In genomic region chr16:86158688-86159360, GRCh38 we compare ENCODE assay signal across 17 cellular contexts.
A peak's percentile ranks its signal among the peaks of the same experiment; 100 is the strongest.
DNase-seq lines count a peak whose midpoint lies in the region; ATAC-seq, FAIRE-seq and TF ChIP-seq lines count a peak whose summit lies in the region.
"Had no signal": no experiment of that assay in that cellular context is flagged by ENCODE, and none has a peak within 500 bp of the region (broad histone marks: within the 10 kb centered on the region; RNA-seq: fewer than 3 reads in every experiment).

No MANE protein-coding gene starts in this region.

- no peak overlapping the region for H3K4me2 ChIP-seq in HepG2 (ENCODE audit: low read depth, low read length)
- H3K4me2 ChIP-seq in SU-DHL-6 (ENCODE audit: low read depth, low read length, poor library complexity, severe bottlenecking), result no peak overlapping the region

- no TSS peak for BruUV-seq in HepG2 (replicated peaks; lab: Mats Ljungman, UMichigan)

- in situ Hi-C loops in HepG2 (cut with HindIII; ENCODE audit: extremely low pct_ligation_motif_present, low pct_unique_long_range_greater_than_20kb), result no loop called here

- WGBS in HepG2 (ENCODE audit: low lambda C conversion rate), result 30% methylated on average over 10 of the region's 10 CpGs
- 37% methylated on average over 9 of the region's 10 CpGs for WGBS in right lobe of liver (ENCODE audit: insufficient coverage, low coverage, low lambda C conversion rate, missing lambda C conversion rate)
- 53 to 58% methylated on average over 10 of the region's 10 CpGs for WGBS in upper lobe of left lung, 2 donors
- 47 to 53% methylated on average over 10 of the region's 10 CpGs for WGBS in esophagus squamous epithelium, 2 donors

- no peaks in the 10 kb centered on the region for H3F3A ChIP-seq in SU-DHL-6 (ENCODE audit: insufficient read depth)

- H3K9ac ChIP-seq in HepG2 (ENCODE audit: insufficient read depth, low read depth, low read length) (no peak overlapping the region), SU-DHL-6 (ENCODE audit: low read length) (no peak overlapping the region)

- ATAC-seq in HepG2, result no peak
- ATAC-seq in right lobe of liver, result no peak
- no peak for ATAC-seq in upper lobe of left lung (ENCODE audit: low FRiP score in 2 of 2)
- ATAC-seq in HG02981 (IDR thresholded peaks at IDR 0.05; ENCODE audit: unreplicated experiment), result no peak

- intact Hi-C loops in HepG2 (cut with micrococcal nuclease; ENCODE audit: unreplicated experiment), result no loop called here
- intact Hi-C loops in right lobe of liver (cut with DNase I), result no loop called here
- intact Hi-C loops in esophagus squamous epithelium (cut with DNase I), result no loop called here

- FAIRE-seq in HepG2 (lab: Jason Lieb, UNC), result no peak
- FAIRE-seq: D721Med had no signal

- no peak for TF ChIP-seq POLR2A in HepG2 (IDR thresholded peaks at IDR 0.05; ENCODE audit: insufficient read depth in 1 of 2, low read depth in 2 of 2, low read length in 2 of 2)
- no peak for TF ChIP-seq POLR2A in right lobe of liver (IDR thresholded peaks at IDR 0.05)
- no peak for TF ChIP-seq POLR2A in upper lobe of left lung (IDR thresholded peaks at IDR 0.05)
- TF ChIP-seq POLR2A in esophagus squamous epithelium (IDR thresholded peaks at IDR 0.05), result no peak

- TF ChIP-seq EP300 in HepG2 (IDR thresholded peaks at IDR 0.05; ENCODE audit: low read depth in 2 of 2, low read length in 2 of 2), result no peak
- no peak for TF ChIP-seq EP300 in HepG2 (CRISPR knock-in tag; IDR thresholded peaks at IDR 0.05; ENCODE audit: borderline replicate concordance)
- no peak for TF ChIP-seq EP300 in upper lobe of left lung (IDR thresholded peaks at IDR 0.05)

- POLR2A ChIA-PET in HepG2 (lab: Yijun Ruan, JAX), result no interaction called here

- peaks cover 12% of the 10 kb centered on the region for H3K9me3 ChIP-seq in HepG2 (ENCODE audit: low read length)
- no peaks in the 10 kb centered on the region for H3K9me3 ChIP-seq in right lobe of liver
- no peaks in the 10 kb centered on the region for H3K9me3 ChIP-seq in SU-DHL-6 (ENCODE audit: insufficient read depth, low read length)
- no peaks in the 10 kb centered on the region for H3K9me3 ChIP-seq in upper lobe of left lung
- no peaks in the 10 kb centered on the region for H3K9me3 ChIP-seq in esophagus squamous epithelium
- H3K9me3 ChIP-seq: heart left ventricle had no signal

- H3K79me2 ChIP-seq in HepG2 (ENCODE audit: insufficient read depth, low read length) (no peaks in the 10 kb centered on the region), SU-DHL-6 (ENCODE audit: insufficient read depth, low read length) (no peaks in the 10 kb centered on the region)

- H3K4me1 ChIP-seq in HepG2 (ENCODE audit: insufficient read depth, low read length), result no peaks in the 10 kb centered on the region
- H3K4me1 ChIP-seq in right lobe of liver, result no peaks in the 10 kb centered on the region
- H3K4me1 ChIP-seq in upper lobe of left lung, result peaks cover 0 to 14% (median 11%) of the 10 kb centered on the region in 4 donors
- peaks cover 0 to 3% (median 0%) of the 10 kb centered on the region in 3 donors for H3K4me1 ChIP-seq in esophagus squamous epithelium
- H3K4me1 ChIP-seq: heart left ventricle had no signal

- CTCF ChIA-PET in HepG2 (lab: Yijun Ruan, JAX; ENCODE audit: low intra/inter-chr PET ratio, low total read pairs), result no interaction called here

- H3K36me3 ChIP-seq in HepG2 (replicated peaks in 1 of 2; ENCODE audit: control insufficient read depth in 1 of 2, insufficient read depth in 2 of 2, low read length in 2 of 2) (no peaks in the 10 kb centered on the region), right lobe of liver (no peaks in the 10 kb centered on the region), SU-DHL-6 (ENCODE audit: low read length) (no peaks in the 10 kb centered on the region), upper lobe of left lung (no peaks in the 10 kb centered on the region), esophagus squamous epithelium (no peaks in the 10 kb centered on the region)
- H3K36me3 ChIP-seq: heart left ventricle had no signal

- H4K20me1 ChIP-seq in HepG2 (ENCODE audit: insufficient read depth, low read length) (no peaks in the 10 kb centered on the region; the same call in 1 of the 2 replicates), SU-DHL-6 (ENCODE audit: low read depth, low read length) (no peaks in the 10 kb centered on the region)

- H3K9me2 ChIP-seq in SU-DHL-6 (replicated peaks; ENCODE audit: insufficient read depth, low read length), result no peaks in the 10 kb centered on the region

- no peak overlapping the region for H3K27ac ChIP-seq in HepG2 (ENCODE audit: extremely low read length, insufficient read depth, low read length)
- no peak overlapping the region for H3K27ac ChIP-seq in right lobe of liver
- H3K27ac ChIP-seq in SU-DHL-6 (ENCODE audit: low read depth, low read length), result no peak overlapping the region
- H3K27ac ChIP-seq in upper lobe of left lung, result peak overlapping the region; percentile 25 to 71 (median 54)
- H3K27ac ChIP-seq in esophagus squamous epithelium, result no peak overlapping the region

- no peak overlapping the region for H3K4me3 ChIP-seq in HepG2 (replicated peaks in 1 of 3; ENCODE audit: insufficient read depth in 1 of 3, low read depth in 2 of 3, low read length in 3 of 3)
- no peak overlapping the region for H3K4me3 ChIP-seq in right lobe of liver
- H3K4me3 ChIP-seq in SU-DHL-6 (ENCODE audit: insufficient read depth, low read length, poor library complexity, severe bottlenecking), result no peak overlapping the region
- no peak overlapping the region for H3K4me3 ChIP-seq in fibroblast of mammary gland (ENCODE audit: control insufficient read depth, low read depth, low read length)
- H3K4me3 ChIP-seq in upper lobe of left lung, result no peak overlapping the region
- no peak overlapping the region for H3K4me3 ChIP-seq in esophagus squamous epithelium
- H3K4me3 ChIP-seq: heart left ventricle had no signal

- peaks cover 0 to 7% of the 10 kb centered on the region in 2 experiments; a peak in 2 of 5 replicates for H3K27me3 ChIP-seq in HepG2 (ENCODE audit: control insufficient read depth in 1 of 2, insufficient read depth in 2 of 2, low read length in 2 of 2)
- no peaks in the 10 kb centered on the region for H3K27me3 ChIP-seq in right lobe of liver
- H3K27me3 ChIP-seq in SU-DHL-6 (ENCODE audit: low read length), result no peaks in the 10 kb centered on the region
- H3K27me3 ChIP-seq in upper lobe of left lung, result no peaks in the 10 kb centered on the region
- peaks cover 0 to 12% (median 0%) of the 10 kb centered on the region in 4 donors for H3K27me3 ChIP-seq in esophagus squamous epithelium

- TF ChIP-seq CTCF in HepG2 (CRISPR knock-in tag; IDR thresholded peaks at IDR 0.05) (no peak), right lobe of liver (IDR thresholded peaks at IDR 0.05) (no peak), SU-DHL-6 (IDR thresholded peaks at IDR 0.05; ENCODE audit: insufficient read depth, low read length, poor library complexity, severe bottlenecking) (no peak), fibroblast of mammary gland (conservative IDR thresholded peaks at IDR 0.05; ENCODE audit: control insufficient read depth, insufficient read depth, low read depth, low read length) (peak; percentile 6), upper lobe of left lung (IDR thresholded peaks at IDR 0.05) (no peak), esophagus squamous epithelium (IDR thresholded peaks at IDR 0.05) (no peak)

- H2AFZ ChIP-seq in HepG2 (ENCODE audit: low read length) (no peak overlapping the region), SU-DHL-6 (ENCODE audit: low read depth, low read length, severe bottlenecking) (peak overlapping the region; percentile 25)

- no peak for TF ChIP-seq RAD21 in HepG2 (CRISPR knock-in tag; IDR thresholded peaks at IDR 0.05)

- DNase-seq in HepG2 (ENCODE audit: low spot score) (no peak), right lobe of liver (no peak), fibroblast of mammary gland (ENCODE audit: low read depth) (no peak), upper lobe of left lung (no peak), NCI-H1930 (lab: John Stamatoyannopoulos, UW) (no peak), esophagus squamous epithelium (lab: John Stamatoyannopoulos, UW) (no peak)
- DNase-seq: activated CD4-positive, alpha-beta T cell treated with anti-CD3 and anti-CD28 coated beads, Interleukin-2, amount 50 U/mL, for 1 hour; activated T-cell treated with anti-CD3 and anti-CD28 coated beads, Interleukin-2, amount 50 U/mL, for 24 hours; central memory CD4-positive, alpha-beta T cell; heart left ventricle; NCI-H2081; NCI-H774; occipital lobe; substantia nigra had no signal

TF ChIP-seq in HepG2, 621 proteins besides CTCF, POLR2A, EP300 and RAD21:
- TF ChIP-seq GABPB1 (CRISPR knock-in tag; IDR thresholded peaks at IDR 0.05), result peak; percentile 15; the same call in 1 of the 2 replicates
- peak; percentile 35 for TF ChIP-seq GABPA (IDR thresholded peaks at IDR 0.05; ENCODE audit: low read depth, low read length)
- peak; percentile 75 for TF ChIP-seq GABPA (CRISPR knock-in tag; IDR thresholded peaks at IDR 0.05; ENCODE audit: low read depth)
- TF ChIP-seq HMG20A (CRISPR knock-in tag; IDR thresholded peaks at IDR 0.05; ENCODE audit: borderline replicate concordance), result no peak
- TF ChIP-seq THRA (CRISPR knock-in tag; IDR thresholded peaks at IDR 0.05; ENCODE audit: borderline replicate concordance), result no peak

Comparison
In these comparisons a context has a peak if more than half of its experiments do, and no peak if none do; other contexts are left out.
1. H3K27ac ChIP-seq: peak in upper lobe of left lung (4 of 4); none in HepG2 (single experiment), right lobe of liver (0 of 3), SU-DHL-6 (single experiment) and esophagus squamous epithelium (0 of 4).